18 cellular contexts compared by ENCODE assay signal in the genomic region with DNA sequence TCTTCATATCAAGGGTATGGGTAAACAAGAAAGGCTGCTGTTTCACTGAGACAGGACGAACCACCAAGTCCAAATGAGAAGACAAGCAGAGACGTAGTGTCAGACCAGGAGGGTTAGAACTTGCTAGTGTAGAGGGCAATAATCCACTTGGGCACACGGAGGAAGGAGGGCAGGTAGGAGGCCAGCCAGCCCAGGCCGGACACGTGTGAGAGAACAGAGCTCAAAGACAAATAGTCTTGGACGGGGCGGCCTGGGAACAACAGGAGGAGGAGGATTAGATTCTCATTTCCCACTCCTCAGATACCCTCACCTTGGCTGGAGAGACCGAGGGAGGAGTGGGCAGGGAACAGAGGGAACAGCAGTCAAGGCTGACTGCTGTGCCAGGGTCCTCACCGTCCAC. TPM values are rescaled to one million over a fixed set of nuclear protein-coding genes. Genes with fewer than 3 reads are reported as not detected.
DNase-seq lines count a peak whose midpoint lies in the region; ATAC-seq, FAIRE-seq and TF ChIP-seq lines count a peak whose summit lies in the region.
"Had no signal": no experiment of that assay in that cellular context is flagged by ENCODE, and none has a peak within 500 bp of the region (broad histone marks: within the 10 kb centered on the region; RNA-seq: fewer than 3 reads in every experiment).

No MANE protein-coding gene starts in this region.

- intact Hi-C loops in activated CD8-positive, alpha-beta T cell treated with anti-CD3 and anti-CD28 coated beads for 36 hours (cut with micrococcal nuclease) = no loop called here
- intact Hi-C loops in sciatic nerve (cut with DNase I) = no loop called here
- intact Hi-C loops in left cardiac atrium (cut with DNase I) = no loop called here

- H3K79me1 ChIP-seq in H1 (ENCODE audit: low read depth, low read length) = no peaks in the 10 kb centered on the region

- H3K4me3 Mint-ChIP-seq in T-helper 17 cell = no peak overlapping the region
- no peak overlapping the region for H3K4me3 Mint-ChIP-seq in memory B cell
- no peak overlapping the region for H3K4me3 Mint-ChIP-seq in stimulated activated naive B cell treated with anti-CD40 and anti-IgM and Interleukin-4, amounts not matched to agents 10 μg/mL and 1 μg/mL and 100 μg/mL, for 72 hours
- H3K4me3 Mint-ChIP-seq in activated CD8-positive, alpha-beta T cell treated with anti-CD3 and anti-CD28 coated beads for 36 hours = no peak overlapping the region
- H3K4me3 Mint-ChIP-seq: CD14-positive monocyte; CD8-positive, alpha-beta T cell; HFFc6 had no signal

- H3K36me3 ChIP-seq in H1 (ENCODE audit: control insufficient read depth in 2 of 4, insufficient read depth in 4 of 4, low read length in 3 of 4) = peaks cover under 1 to 10% (median 5%) of the 10 kb centered on the region in 4 experiments; a peak in 4 of 8 replicates

- no peak overlapping the region for H3K56ac ChIP-seq in H1 (replicated peaks; ENCODE audit: insufficient read length, low read depth, low read length)

- H3K79me2 ChIP-seq in H1 (ENCODE audit: control insufficient read depth in 1 of 2, insufficient read depth in 2 of 2, low read length in 2 of 2) = no peaks in the 10 kb centered on the region

- 91% methylated on average over 9 of the region's 9 CpGs; no CpG with 5 or more reads in 1 of the 2 experiments for WGBS in H1 (ENCODE audit: extremely low coverage in 1 of 2, insufficient coverage in 1 of 2, insufficient read length in 1 of 2, insufficient replicate concordance in 2 of 2, low coverage in 1 of 2, low lambda C conversion rate in 2 of 2, missing lambda C conversion rate in 1 of 2), 2 experiments

- peak overlapping the region; percentile 63 for H3K27ac Mint-ChIP-seq in T-helper 17 cell
- peak overlapping the region; percentile 68 for H3K27ac Mint-ChIP-seq in memory B cell
- H3K27ac Mint-ChIP-seq in stimulated activated naive B cell treated with anti-CD40 and anti-IgM and Interleukin-4, amounts not matched to agents 10 μg/mL and 1 μg/mL and 100 μg/mL, for 72 hours = peak overlapping the region; percentile 53
- no peak overlapping the region for H3K27ac Mint-ChIP-seq in activated CD8-positive, alpha-beta T cell treated with anti-CD3 and anti-CD28 coated beads for 36 hours
- H3K27ac Mint-ChIP-seq: CD8-positive, alpha-beta T cell; HFFc6 had no signal

- FAIRE-seq in H1 (lab: Jason Lieb, UNC) = no peak
- FAIRE-seq: D721Med, GM19239 had no signal

- no peak overlapping the region for H3K18ac ChIP-seq in H1 (ENCODE audit: extremely low read depth, low read length)

- TF ChIP-seq CTCF in H1 (IDR thresholded peaks at IDR 0.05; ENCODE audit: control extremely low read depth in 1 of 3, insufficient read depth in 1 of 3, low read depth in 1 of 3, low read length in 3 of 3) = no peak
- TF ChIP-seq CTCF in activated CD8-positive, alpha-beta T cell treated with anti-CD3 and anti-CD28 coated beads for 36 hours (IDR thresholded peaks at IDR 0.05) = no peak

- H4K20me1 ChIP-seq in H1 (replicated peaks in 1 of 2; ENCODE audit: control insufficient read depth in 1 of 2, insufficient read depth in 2 of 2, low read length in 2 of 2) = peaks cover 2 to 4% of the 10 kb centered on the region in 2 experiments

- POLR2A ChIA-PET in H1 (lab: Charles Lee; ENCODE audit: partially characterized antibody) = interaction anchor here (1.1 to 2.0 kb wide), 4 partner anchors 9 to 19 kb away, joined by 4 to 9 read pairs (median 6); a partner anchor contains a TSS
- POLR2A ChIA-PET in activated CD8-positive, alpha-beta T cell treated with anti-CD3 and anti-CD28 coated beads for 36 hours (lab: Charles Lee) = interaction anchor here (0.6 to 2.7 kb wide), 12 partner anchors 9 to 53 kb away, joined by 3 to 17 read pairs (median 3); a partner anchor contains a TSS

- H3K4me1 Mint-ChIP-seq in T-helper 17 cell = peaks cover 11% of the 10 kb centered on the region
- H3K4me1 Mint-ChIP-seq in memory B cell = peaks cover 7% of the 10 kb centered on the region
- H3K4me1 Mint-ChIP-seq in stimulated activated naive B cell treated with anti-CD40 and anti-IgM and Interleukin-4, amounts not matched to agents 10 μg/mL and 1 μg/mL and 100 μg/mL, for 72 hours = peaks cover 22 to 40% of the 10 kb centered on the region in 2 donors
- peaks cover 18% of the 10 kb centered on the region for H3K4me1 Mint-ChIP-seq in activated CD8-positive, alpha-beta T cell treated with anti-CD3 and anti-CD28 coated beads for 36 hours (ENCODE audit: low read depth)

- H2BK20ac ChIP-seq in H1 (ENCODE audit: low read length) = no peak overlapping the region

- H2BK12ac ChIP-seq in H1 (ENCODE audit: low read depth, low read length) = no peak overlapping the region

- no peak overlapping the region for H3K14ac ChIP-seq in H1 (ENCODE audit: insufficient read length)

- ATAC-seq in T-helper 17 cell = no peak
- ATAC-seq in memory B cell (ENCODE audit: low read depth) = no peak
- no peak for ATAC-seq in stimulated activated naive B cell treated with anti-CD40 and anti-IgM and Interleukin-4, amounts not matched to agents 10 μg/mL and 1 μg/mL and 100 μg/mL, for 72 hours (replicated peaks)
- ATAC-seq in activated CD8-positive, alpha-beta T cell treated with anti-CD3 and anti-CD28 coated beads for 36 hours = no peak
- ATAC-seq in sciatic nerve = no peak
- ATAC-seq in left cardiac atrium = no peak
- ATAC-seq: CD8-positive, alpha-beta T cell had no signal

- TF ChIP-seq EP300 in H1 (IDR thresholded peaks at IDR 0.05; ENCODE audit: borderline replicate concordance in 1 of 2, low read depth in 2 of 2, low read length in 2 of 2) = no peak

- no peak overlapping the region for H3K9ac ChIP-seq in H1 (replicated peaks in 1 of 4; ENCODE audit: extremely low read depth in 1 of 4, low read depth in 3 of 4, low read length in 3 of 4)

- no peak overlapping the region for H3K27ac ChIP-seq in H1 (ENCODE audit: low read depth, low read length)

- peaks cover 4% of the 10 kb centered on the region for H3K36me3 Mint-ChIP-seq in T-helper 17 cell (ENCODE audit: low read depth)
- H3K36me3 Mint-ChIP-seq in memory B cell = peaks cover 23% of the 10 kb centered on the region
- peaks cover 29 to 53% of the 10 kb centered on the region in 2 donors for H3K36me3 Mint-ChIP-seq in stimulated activated naive B cell treated with anti-CD40 and anti-IgM and Interleukin-4, amounts not matched to agents 10 μg/mL and 1 μg/mL and 100 μg/mL, for 72 hours
- peaks cover 19% of the 10 kb centered on the region for H3K36me3 Mint-ChIP-seq in activated CD8-positive, alpha-beta T cell treated with anti-CD3 and anti-CD28 coated beads for 36 hours (ENCODE audit: low read depth)

- no peak overlapping the region for H2AK5ac ChIP-seq in H1 (ENCODE audit: low read depth, low read length)

- no peaks in the 10 kb centered on the region for H3K27me3 Mint-ChIP-seq in T-helper 17 cell
- no peaks in the 10 kb centered on the region for H3K27me3 Mint-ChIP-seq in memory B cell
- H3K27me3 Mint-ChIP-seq in stimulated activated naive B cell treated with anti-CD40 and anti-IgM and Interleukin-4, amounts not matched to agents 10 μg/mL and 1 μg/mL and 100 μg/mL, for 72 hours = no peaks in the 10 kb centered on the region
- H3K27me3 Mint-ChIP-seq in activated CD8-positive, alpha-beta T cell treated with anti-CD3 and anti-CD28 coated beads for 36 hours = no peaks in the 10 kb centered on the region

- no peak overlapping the region for H3K4me2 ChIP-seq in H1 (ENCODE audit: insufficient read depth in 1 of 2, low read depth in 2 of 2, low read length in 2 of 2)

- no peak overlapping the region for H2BK15ac ChIP-seq in H1 (ENCODE audit: low read length)

- H2AFZ ChIP-seq in H1 (ENCODE audit: low read length) = no peak overlapping the region

- no peak overlapping the region for H4K5ac ChIP-seq in H1 (ENCODE audit: insufficient read length, low read depth, low read length)

- no peaks in the 10 kb centered on the region for H3K23me2 ChIP-seq in H1 (ENCODE audit: low read depth, low read length)

- no peak for TF ChIP-seq POLR2A in H1 (IDR thresholded peaks at IDR 0.05; ENCODE audit: control extremely low read depth in 1 of 2, low read depth in 2 of 2, low read length in 2 of 2)

- H3K4ac ChIP-seq in H1 (replicated peaks; ENCODE audit: insufficient read length, low read depth, low read length) = no peak overlapping the region

- no peaks in the 10 kb centered on the region for H3K4me1 ChIP-seq in H1 (replicated peaks in 1 of 4; ENCODE audit: control insufficient read depth in 3 of 4, insufficient read depth in 4 of 4, low read length in 3 of 4)

- no peak overlapping the region for H3K4me3 ChIP-seq in H1 (ENCODE audit: extremely low read depth in 1 of 4, insufficient read depth in 2 of 4, low read depth in 3 of 4, low read length in 4 of 4)

- H3K9me3 ChIP-seq in T-helper 17 cell (ENCODE audit: control insufficient read depth, low read length, poor library complexity, severe bottlenecking) (no peaks in the 10 kb centered on the region), H1 (ENCODE audit: insufficient read depth in 2 of 2, low read depth in 1 of 2, low read length in 1 of 2) (no peaks in the 10 kb centered on the region)

- H2BK5ac ChIP-seq in H1 (ENCODE audit: low read depth, low read length) = no peak overlapping the region

- no peaks in the 10 kb centered on the region for H3K27me3 ChIP-seq in H1 (replicated peaks in 1 of 4; ENCODE audit: control insufficient read depth in 3 of 4, extremely low read depth in 1 of 4, insufficient read depth in 3 of 4, low read length in 3 of 4)

- CTCF ChIA-PET in H1 (lab: Charles Lee; ENCODE audit: partially characterized antibody) = interaction anchor here (1.0 to 5.5 kb wide), 8 partner anchors 9 to 130 kb away, joined by 3 to 51 read pairs (median 20); a partner anchor contains a TSS
- CTCF ChIA-PET in activated CD8-positive, alpha-beta T cell treated with anti-CD3 and anti-CD28 coated beads for 36 hours (lab: Charles Lee) = interaction anchor here (1.6 to 28.2 kb wide), 8 partner anchors 10 to 658 kb away, joined by 5 to 873 read pairs (median 18); a partner anchor contains a TSS

- H4K91ac ChIP-seq in H1 (replicated peaks; ENCODE audit: insufficient read length, low read length) = no peak overlapping the region

- TF ChIP-seq RAD21 in H1 (IDR thresholded peaks at IDR 0.05 in 1 of 2, conservative IDR thresholded peaks at IDR 0.05 in 1 of 2; ENCODE audit: low read depth in 2 of 2, low read length in 2 of 2) = no peak

- H2BK120ac ChIP-seq in H1 (replicated peaks; ENCODE audit: low read depth, low read length) = no peak overlapping the region

- no peak overlapping the region for H3K23ac ChIP-seq in H1 (ENCODE audit: insufficient read length)

- peak overlapping the region; percentile 15; the same call in 1 of the 2 replicates for H4K8ac ChIP-seq in H1 (ENCODE audit: extremely low read depth, insufficient read depth, low read length)

- no peaks in the 10 kb centered on the region for H3K9me3 Mint-ChIP-seq in memory B cell
- H3K9me3 Mint-ChIP-seq in stimulated activated naive B cell treated with anti-CD40 and anti-IgM and Interleukin-4, amounts not matched to agents 10 μg/mL and 1 μg/mL and 100 μg/mL, for 72 hours = no peaks in the 10 kb centered on the region
- no peaks in the 10 kb centered on the region for H3K9me3 Mint-ChIP-seq in activated CD8-positive, alpha-beta T cell treated with anti-CD3 and anti-CD28 coated beads for 36 hours
- H3K9me3 Mint-ChIP-seq: CD14-positive monocyte; CD8-positive, alpha-beta T cell; HFFc6 had no signal

- DNase-seq in T-helper 17 cell (no peak), H1 (ENCODE audit: low read depth in 1 of 2, low spot score in 2 of 2) (no peak), memory B cell (ENCODE audit: low spot score in 2 of 2) (no peak), sciatic nerve (ENCODE audit: low spot score) (no peak), left cardiac atrium (no peak)
- DNase-seq in stimulated activated naive B cell treated with anti-CD40 and anti-IgM and Interleukin-4, amounts not matched to agents 10 μg/mL and 1 μg/mL and 100 μg/mL, for 72 hours = no peak
- no peak for DNase-seq in activated CD8-positive, alpha-beta T cell treated with anti-CD3 and anti-CD28 coated beads for 36 hours
- DNase-seq: CD8-positive, alpha-beta T cell; COR-L47; DND-41; GDM1; GOT3; HCEC 1CT; HFFc6 had no signal

RNA-seq across cellular contexts. Expression of a gene that starts 8.8 kb away (rescaled TPM):
- total RNA-seq in T-helper 17 cell = 10 to 100 TPM; 24.0 to 27.0 TPM
- 8.8 and 13.4 TPM in 2 replicates for total RNA-seq in H1 (2021; fragmentation: NEBNext Ultra II Directional; extraction: Animal tissue kit (Norgen Biotek cat#: 25700))
- 31.7 and 40.2 TPM in 2 replicates for polyA plus RNA-seq in H1 (2011; rRNA removed)
- 25.9 TPM for polyA plus RNA-seq in H1 (2011; cell fraction: cytosol; rRNA removed)
- polyA plus RNA-seq in H1 (2011; cell fraction: nucleus; rRNA removed) = 52.3 TPM
- polyA plus RNA-seq in H1 (2012, experiment 1 of 2) = 16.4 to 20.6 TPM (median 17.5 TPM) in 4 replicates
- 21.3 TPM for polyA plus RNA-seq in H1 (2012, experiment 2 of 2)
- 11.8 TPM for polyA plus RNA-seq in H1 (2013, experiment 1 of 2)
- polyA plus RNA-seq in H1 (2013, experiment 2 of 2) = 9.3 TPM
- polyA minus RNA-seq in H1 (2011; rRNA and poly(A)+ RNA removed) = 16.3 and 19.2 TPM in 2 replicates
- polyA minus RNA-seq in H1 (2011; cell fraction: cytosol; rRNA and poly(A)+ RNA removed) = 9.1 TPM
- polyA minus RNA-seq in H1 (2011; cell fraction: nucleus; rRNA and poly(A)+ RNA removed) = 21.4 TPM
- total RNA-seq in activated CD8-positive, alpha-beta T cell treated with anti-CD3 and anti-CD28 coated beads for 36 hours = 10 to 100 TPM; 11.9 to 13.6 TPM
- total RNA-seq in sciatic nerve = 27.7 TPM
- 1 to 10 TPM; 7.9 to 8.4 TPM for total RNA-seq in left cardiac atrium

RNA-seq across cellular contexts. Expression of a gene that starts 8.9 kb away (rescaled TPM):
- total RNA-seq in T-helper 17 cell (10 to 100 TPM; 25.7 to 27.7 TPM), sciatic nerve (21.4 TPM), left cardiac atrium (10 to 100 TPM; 17.5 to 21.7 TPM)
- total RNA-seq in H1 (2021; fragmentation: NEBNext Ultra II Directional; extraction: Animal tissue kit (Norgen Biotek cat#: 25700)) = 34.8 and 39.3 TPM in 2 replicates
- polyA plus RNA-seq in H1 (2011; rRNA removed) = 17.8 and 22.4 TPM in 2 replicates
- 19.2 TPM for polyA plus RNA-seq in H1 (2011; cell fraction: cytosol; rRNA removed)
- polyA plus RNA-seq in H1 (2011; cell fraction: nucleus; rRNA removed) = 55.9 TPM
- 21.6 to 29.6 TPM (median 27.0 TPM) in 4 replicates for polyA plus RNA-seq in H1 (2012, experiment 1 of 2)
- polyA plus RNA-seq in H1 (2012, experiment 2 of 2) = 15.7 TPM
- polyA plus RNA-seq in H1 (2013, experiment 1 of 2) = 13.9 TPM
- polyA plus RNA-seq in H1 (2013, experiment 2 of 2) = 13.1 TPM
- polyA minus RNA-seq in H1 (2011; rRNA and poly(A)+ RNA removed) = 42.1 and 51.6 TPM in 2 replicates
- 26.5 TPM for polyA minus RNA-seq in H1 (2011; cell fraction: cytosol; rRNA and poly(A)+ RNA removed)
- polyA minus RNA-seq in H1 (2011; cell fraction: nucleus; rRNA and poly(A)+ RNA removed) = 34.7 TPM
- total RNA-seq in activated CD8-positive, alpha-beta T cell treated with anti-CD3 and anti-CD28 coated beads for 36 hours = 10 to 100 TPM; 33.5 to 33.6 TPM

RNA-seq across cellular contexts. Expression of a gene that starts 17.0 kb away (rescaled TPM):
- total RNA-seq in T-helper 17 cell (10 to 100 TPM; 14.5 to 16.8 TPM), sciatic nerve (17.3 TPM), left cardiac atrium (1 to 10 TPM; 6.4 to 6.9 TPM)
- total RNA-seq in H1 (2021; fragmentation: NEBNext Ultra II Directional; extraction: Animal tissue kit (Norgen Biotek cat#: 25700)) = not detected in 2 replicates
- polyA plus RNA-seq in H1 (2011; rRNA removed) = 0.09 and 0.11 TPM in 2 replicates
- 0.08 TPM for polyA plus RNA-seq in H1 (2011; cell fraction: cytosol; rRNA removed)
- 0.11 TPM for polyA plus RNA-seq in H1 (2011; cell fraction: nucleus; rRNA removed)
- polyA plus RNA-seq in H1 (2012, experiment 1 of 2) = 0.21 TPM in 1 of 4 replicates, not detected in the others
- polyA plus RNA-seq in H1 (2012, experiment 2 of 2) = not detected
- polyA plus RNA-seq in H1 (2013, experiment 1 of 2) = not detected
- polyA plus RNA-seq in H1 (2013, experiment 2 of 2) = not detected
- polyA minus RNA-seq in H1 (2011; rRNA and poly(A)+ RNA removed) = not detected in 2 replicates
- polyA minus RNA-seq in H1 (2011; cell fraction: cytosol; rRNA and poly(A)+ RNA removed) = not detected
- not detected for polyA minus RNA-seq in H1 (2011; cell fraction: nucleus; rRNA and poly(A)+ RNA removed)
- 10 to 100 TPM; 12.1 to 13.6 TPM for total RNA-seq in activated CD8-positive, alpha-beta T cell treated with anti-CD3 and anti-CD28 coated beads for 36 hours
- total RNA-seq: A673 had no signal

RNA-seq across cellular contexts. Expression of a gene that starts 19.2 kb away (rescaled TPM):
- total RNA-seq in T-helper 17 cell (10 to 100 TPM; 17.3 to 23.3 TPM), sciatic nerve (5.6 TPM), left cardiac atrium (1 to 10 TPM; 1.6 to 2.8 TPM)
- 6.7 and 7.0 TPM in 2 replicates for total RNA-seq in H1 (2021; fragmentation: NEBNext Ultra II Directional; extraction: Animal tissue kit (Norgen Biotek cat#: 25700))
- 5.3 and 9.8 TPM in 2 replicates for polyA plus RNA-seq in H1 (2011; rRNA removed)
- polyA plus RNA-seq in H1 (2011; cell fraction: cytosol; rRNA removed) = 7.5 TPM
- 52.3 TPM for polyA plus RNA-seq in H1 (2011; cell fraction: nucleus; rRNA removed)
- polyA plus RNA-seq in H1 (2012, experiment 1 of 2) = 5.3 to 9.0 TPM (median 7.0 TPM) in 4 replicates
- 1.1 TPM for polyA plus RNA-seq in H1 (2012, experiment 2 of 2)
- polyA plus RNA-seq in H1 (2013, experiment 1 of 2) = 3.7 TPM
- 3.1 TPM for polyA plus RNA-seq in H1 (2013, experiment 2 of 2)
- 4.1 TPM in 2 replicates for polyA minus RNA-seq in H1 (2011; rRNA and poly(A)+ RNA removed)
- polyA minus RNA-seq in H1 (2011; cell fraction: cytosol; rRNA and poly(A)+ RNA removed) = 4.5 TPM
- 20.5 TPM for polyA minus RNA-seq in H1 (2011; cell fraction: nucleus; rRNA and poly(A)+ RNA removed)
- 10 to 100 TPM in 1 of 2 experiments, 1 to 10 TPM in 1; 9.6 to 12.0 TPM for total RNA-seq in activated CD8-positive, alpha-beta T cell treated with anti-CD3 and anti-CD28 coated beads for 36 hours

RNA-seq across cellular contexts. Expression of a gene that starts 19.3 kb away (rescaled TPM):
- 10 to 100 TPM; 54.4 to 72.1 TPM for total RNA-seq in T-helper 17 cell
- 16.0 and 16.9 TPM in 2 replicates for total RNA-seq in H1 (2021; fragmentation: NEBNext Ultra II Directional; extraction: Animal tissue kit (Norgen Biotek cat#: 25700))
- 49.8 and 65.1 TPM in 2 replicates for polyA plus RNA-seq in H1 (2011; rRNA removed)
- 30.0 TPM for polyA plus RNA-seq in H1 (2011; cell fraction: cytosol; rRNA removed)
- 150 TPM for polyA plus RNA-seq in H1 (2011; cell fraction: nucleus; rRNA removed)
- 17.0 to 25.2 TPM (median 20.7 TPM) in 4 replicates for polyA plus RNA-seq in H1 (2012, experiment 1 of 2)
- 36.6 TPM for polyA plus RNA-seq in H1 (2012, experiment 2 of 2)
- 22.1 TPM for polyA plus RNA-seq in H1 (2013, experiment 1 of 2)
- 19.9 TPM for polyA plus RNA-seq in H1 (2013, experiment 2 of 2)
- 34.2 and 35.5 TPM in 2 replicates for polyA minus RNA-seq in H1 (2011; rRNA and poly(A)+ RNA removed)
- 18.1 TPM for polyA minus RNA-seq in H1 (2011; cell fraction: cytosol; rRNA and poly(A)+ RNA removed)
- polyA minus RNA-seq in H1 (2011; cell fraction: nucleus; rRNA and poly(A)+ RNA removed) = 40.0 TPM
- total RNA-seq in activated CD8-positive, alpha-beta T cell treated with anti-CD3 and anti-CD28 coated beads for 36 hours = 10 to 100 TPM; 37.6 to 42.7 TPM
- total RNA-seq in sciatic nerve = 31.9 TPM
- 10 to 100 TPM; 16.1 to 18.6 TPM for total RNA-seq in left cardiac atrium
